In genomic region chr4:68522207-68522606, GRCh38 we compare ENCODE assay signal across 4 cellular contexts. TPM values are rescaled to one million over a fixed set of nuclear protein-coding genes. Genes with fewer than 3 reads are reported as not detected.
"Had no signal": no experiment of that assay in that cellular context is flagged by ENCODE, and none has a peak within 500 bp of the region (broad histone marks: within the 10 kb centered on the region; RNA-seq: fewer than 3 reads in every experiment).

No MANE protein-coding gene starts in this region.

RNA-seq across cellular contexts. Expression of gene UGT2B17, which starts 53.9 kb away (rescaled TPM):
- total RNA-seq: OCI-LY7, PC-9, Right ventricle myocardium superior, RPMI7951 had no signal
